Comparison of ENCODE assay signal across 32 cellular contexts in the genomic region with DNA sequence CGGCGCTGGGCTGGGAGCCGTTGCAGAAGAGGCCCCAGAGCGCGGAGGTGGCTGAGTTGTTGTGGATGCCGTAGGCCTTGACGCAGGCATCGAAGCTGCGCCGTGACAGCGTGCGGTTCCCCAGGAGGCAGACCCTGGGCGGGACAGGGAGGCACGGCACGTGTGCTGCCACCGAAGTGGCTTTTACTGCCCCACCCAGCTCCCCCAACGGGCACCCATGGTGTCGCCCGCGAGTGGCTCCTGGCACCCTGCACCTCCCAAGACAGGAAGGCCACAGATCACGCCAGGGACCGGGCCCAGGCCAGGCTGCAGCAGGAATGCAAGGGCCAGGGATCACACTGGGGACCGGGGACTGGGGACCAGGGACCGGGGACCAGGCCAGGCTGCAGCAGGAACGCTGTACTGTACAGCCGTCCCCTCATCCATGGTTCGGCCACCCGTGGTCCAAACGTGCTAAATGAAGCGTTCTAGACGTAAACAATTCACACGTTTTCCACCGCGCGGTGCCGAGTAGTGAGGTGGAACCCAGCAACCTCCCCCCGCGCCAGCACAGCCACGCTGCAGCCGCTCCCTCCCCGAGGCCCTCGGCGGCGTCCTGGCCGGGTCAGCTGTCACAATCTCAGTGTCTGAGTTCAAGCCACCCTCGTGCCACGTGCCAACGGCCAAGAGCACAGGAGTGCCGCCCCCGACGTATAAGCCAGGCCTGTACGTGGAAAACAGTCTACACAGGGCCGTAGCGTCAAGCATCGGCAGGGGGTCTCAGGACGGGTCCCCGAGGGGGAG.
"Had no signal": no experiment of that assay in that cellular context is flagged by ENCODE, and none has a peak within 500 bp of the region (broad histone marks: within the 10 kb centered on the region; RNA-seq: fewer than 3 reads in every experiment).

No MANE protein-coding gene starts in this region.

- H3K27ac Mint-ChIP-seq: activated CD4-positive, alpha-beta memory T cell treated with anti-CD3 and anti-CD28 coated beads for 36 hours; activated CD4-positive, alpha-beta T cell treated with anti-CD3 and anti-CD28 coated beads, Interleukin-2, amount 10 ng/mL, durations not matched to agents 7 days and 5 days; activated naive CD4-positive, alpha-beta T cell treated with anti-CD3 and anti-CD28 coated beads for 36 hours; activated naive CD8-positive, alpha-beta T cell treated with anti-CD3 and anti-CD28 coated beads, Interleukin-2, amount 50 U/mL, for 24 hours; activated T-cell treated with anti-CD3 and anti-CD28 coated beads, Interleukin-2, amount 50 U/mL, for 72 hours; activated T-helper 2 cell treated with anti-CD3 and anti-CD28 coated beads, Interferon-gamma antibody, Interleukin-2, Interleukin-4, amounts not matched to agents 10 μg/mL and 5 μg/mL and 100 μg/mL, durations not matched to agents 14 hours and 24 hours and 36 hours; brain had no signal

- H3K9me3 ChIP-seq: MG63 had no signal

- ATAC-seq: activated naive CD8-positive, alpha-beta T cell treated with anti-CD3 and anti-CD28 coated beads, Interleukin-2, amount 50 U/mL, for 24 hours; activated T-cell treated with anti-CD3 and anti-CD28 coated beads, Interleukin-2, amount 50 U/mL, for 72 hours had no signal

- H3K4me3 ChIP-seq: MG63, PC-9 had no signal

- H3K4me1 Mint-ChIP-seq: activated CD4-positive, alpha-beta T cell treated with anti-CD3 and anti-CD28 coated beads, Interleukin-2, amount 10 ng/mL, durations not matched to agents 7 days and 5 days; activated naive CD8-positive, alpha-beta T cell treated with anti-CD3 and anti-CD28 coated beads, Interleukin-2, amount 50 U/mL, for 24 hours; brain had no signal

- H3K9me3 Mint-ChIP-seq: activated CD4-positive, alpha-beta memory T cell treated with anti-CD3 and anti-CD28 coated beads for 36 hours; activated CD4-positive, alpha-beta T cell treated with anti-CD3 and anti-CD28 coated beads, Interleukin-2, amount 10 ng/mL, durations not matched to agents 7 days and 5 days; activated naive CD4-positive, alpha-beta T cell treated with anti-CD3 and anti-CD28 coated beads for 36 hours; activated naive CD8-positive, alpha-beta T cell treated with anti-CD3 and anti-CD28 coated beads, Interleukin-2, amount 50 U/mL, for 24 hours; activated T-cell treated with anti-CD3 and anti-CD28 coated beads, Interleukin-2, amount 50 U/mL, for 72 hours; activated T-helper 2 cell treated with anti-CD3 and anti-CD28 coated beads, Interferon-gamma antibody, Interleukin-2, Interleukin-4, amounts not matched to agents 10 μg/mL and 5 μg/mL and 100 μg/mL, durations not matched to agents 14 hours and 24 hours and 36 hours; brain had no signal

- H3K27me3 Mint-ChIP-seq: activated CD4-positive, alpha-beta memory T cell treated with anti-CD3 and anti-CD28 coated beads for 36 hours; activated CD4-positive, alpha-beta T cell treated with anti-CD3 and anti-CD28 coated beads, Interleukin-2, amount 10 ng/mL, durations not matched to agents 7 days and 5 days; activated naive CD8-positive, alpha-beta T cell; activated naive CD8-positive, alpha-beta T cell treated with anti-CD3 and anti-CD28 coated beads, Interleukin-2, amount 50 U/mL, for 24 hours; brain had no signal

- DNase-seq: activated CD4-positive, alpha-beta memory T cell treated with anti-CD3 and anti-CD28 coated beads for 36 hours; activated CD4-positive, alpha-beta T cell treated with anti-CD3 and anti-CD28 coated beads, Interleukin-2, amount 10 ng/mL, durations not matched to agents 7 days and 5 days; activated CD8-positive, alpha-beta memory T cell treated with anti-CD3 and anti-CD28 coated beads, Interleukin-2, amount 50 U/mL, for 4 hours; activated gamma-delta T cell; activated naive CD4-positive, alpha-beta T cell treated with anti-CD3 and anti-CD28 coated beads for 36 hours; activated naive CD8-positive, alpha-beta T cell treated with anti-CD3 and anti-CD28 coated beads, Interleukin-2, amount 50 U/mL, for 24 hours; activated T-cell treated with anti-CD3 and anti-CD28 coated beads, Interleukin-2, amount 50 U/mL, for 72 hours; anterior cingulate cortex; cerebellar nuclear complex; Kasumi-1; KG1; MG63; NCI-H1048; NCI-H1105 treated with DMSO at 0.1 percent for 48 hours; NCI-H1436 treated with DMSO at 0.1 percent for 48 hours; NCI-H1694 treated with DMSO at 0.1 percent for 48 hours; NCI-H2029; NCI-H2107; NCI-H2171; NCI-H510A; NCI-H526; NCI-H748 treated with DMSO at 0.1 percent for 48 hours; PC-9; Right ventricle myocardium superior; SW 1271; T-helper 1 cell; T-helper 2 cell; T1000; WERI-Rb-1 had no signal

- H3K4me3 Mint-ChIP-seq: activated CD4-positive, alpha-beta memory T cell treated with anti-CD3 and anti-CD28 coated beads for 36 hours; activated CD4-positive, alpha-beta T cell treated with anti-CD3 and anti-CD28 coated beads, Interleukin-2, amount 10 ng/mL, durations not matched to agents 7 days and 5 days; activated naive CD4-positive, alpha-beta T cell treated with anti-CD3 and anti-CD28 coated beads for 36 hours; activated naive CD8-positive, alpha-beta T cell; activated naive CD8-positive, alpha-beta T cell treated with anti-CD3 and anti-CD28 coated beads, Interleukin-2, amount 50 U/mL, for 24 hours; activated T-cell treated with anti-CD3 and anti-CD28 coated beads, Interleukin-2, amount 50 U/mL, for 72 hours; brain had no signal

- H3K4me2 ChIP-seq: PC-9 had no signal

- H3K27me3 ChIP-seq: MG63 had no signal

- H2AFZ ChIP-seq: PC-9 had no signal

- H3K27ac ChIP-seq: PC-9, WERI-Rb-1 had no signal
